9 cellular contexts compared by ENCODE assay signal in genomic region chr6:42774201-42774600, GRCh38. TPM values are rescaled to one million over a fixed set of nuclear protein-coding genes. Genes with fewer than 3 reads are reported as not detected.
A peak's percentile ranks its signal among the peaks of the same experiment; 100 is the strongest.
DNase-seq lines count a peak whose midpoint lies in the region; ATAC-seq and TF ChIP-seq lines count a peak whose summit lies in the region.
"Had no signal": no experiment of that assay in that cellular context is flagged by ENCODE, and none has a peak within 500 bp of the region (broad histone marks: within the 10 kb centered on the region; RNA-seq: fewer than 3 reads in every experiment).

No MANE protein-coding gene starts in this region.

- no peak for TF ChIP-seq CTCF in HCT116 (IDR thresholded peaks at IDR 0.05 in 2 of 3, conservative IDR thresholded peaks at IDR 0.05 in 1 of 3; ENCODE audit: borderline replicate concordance in 1 of 3, insufficient read depth in 1 of 3, low read depth in 2 of 3, low read length in 2 of 3)

- BruUV-seq in HCT116 (replicated peaks; lab: Mats Ljungman, UMichigan) = no TSS peak

- H3K4me3 Mint-ChIP-seq in stimulated activated effector memory CD8-positive, alpha-beta T cell treated with anti-CD3 and anti-CD28 coated beads, Interleukin-12 subunit alpha, Interleukin-12 subunit beta, amount 100 ng/mL, for 72 hours = peak overlapping the region; percentile 76

- RAD21 ChIA-PET in HCT116 (lab: Charles Lee; ENCODE audit: low non-redundant PET in 1 of 2, low total read pairs in 2 of 2, uncharacterized antibody in 2 of 2, unreplicated experiment in 2 of 2) = no interaction called here

- CTCF ChIA-PET in HCT116 (lab: Charles Lee) (no interaction called here), HEK293T (lab: Yijun Ruan, JAX) (no interaction called here)

- H3K9me3 ChIP-seq in HCT116 (ENCODE audit: control insufficient read depth in 1 of 2, insufficient read depth in 1 of 2, low read depth in 1 of 2, low read length in 2 of 2) = no peaks in the 10 kb centered on the region
- H3K9me3 ChIP-seq in effector memory CD4-positive, alpha-beta T cell (ENCODE audit: control insufficient read depth, low read length) = no peaks in the 10 kb centered on the region

- no peaks in the 10 kb centered on the region for H3K9me3 Mint-ChIP-seq in stimulated activated effector memory CD8-positive, alpha-beta T cell treated with anti-CD3 and anti-CD28 coated beads, Interleukin-12 subunit alpha, Interleukin-12 subunit beta, amount 100 ng/mL, for 72 hours

- no peaks in the 10 kb centered on the region for H3K36me3 ChIP-seq in HCT116 (ENCODE audit: control insufficient read depth in 1 of 2, insufficient read depth in 2 of 2, low read length in 2 of 2)
- no peaks in the 10 kb centered on the region for H3K36me3 ChIP-seq in effector memory CD4-positive, alpha-beta T cell (ENCODE audit: control insufficient read depth, insufficient read depth, low read length)

- no peak for TF ChIP-seq POLR2A in HCT116 (IDR thresholded peaks at IDR 0.05; ENCODE audit: borderline replicate concordance, extremely low read depth, insufficient read depth, insufficient read length)

- ATAC-seq in HCT116 (no peak), HG03432 (IDR thresholded peaks at IDR 0.05; ENCODE audit: unreplicated experiment) (no peak)
- peak; percentile 22 for ATAC-seq in stimulated activated effector memory CD8-positive, alpha-beta T cell treated with anti-CD3 and anti-CD28 coated beads, Interleukin-12 subunit alpha, Interleukin-12 subunit beta, amount 100 ng/mL, for 72 hours

- peaks cover 13 to 40% of the 10 kb centered on the region in 2 experiments for H3K4me1 ChIP-seq in HCT116 (ENCODE audit: control insufficient read depth in 1 of 2, insufficient read depth in 2 of 2, low read length in 2 of 2)
- peaks cover 73% of the 10 kb centered on the region for H3K4me1 ChIP-seq in effector memory CD4-positive, alpha-beta T cell (ENCODE audit: control insufficient read depth, insufficient read depth, low read length, poor library complexity, severe bottlenecking)

- H3K9me2 ChIP-seq in HCT116 (ENCODE audit: insufficient read depth) = no peaks in the 10 kb centered on the region

- H3K4me1 Mint-ChIP-seq in stimulated activated effector memory CD8-positive, alpha-beta T cell treated with anti-CD3 and anti-CD28 coated beads, Interleukin-12 subunit alpha, Interleukin-12 subunit beta, amount 100 ng/mL, for 72 hours = peaks cover 65% of the 10 kb centered on the region

- H3K79me2 ChIP-seq in HCT116 (ENCODE audit: insufficient read depth, low read length) = no peaks in the 10 kb centered on the region

- no peaks in the 10 kb centered on the region for H3K27me3 ChIP-seq in HCT116 (ENCODE audit: insufficient read depth, low read length)
- no peaks in the 10 kb centered on the region for H3K27me3 ChIP-seq in effector memory CD4-positive, alpha-beta T cell (replicated peaks; ENCODE audit: control insufficient read depth, insufficient read depth, low read length, poor library complexity, severe bottlenecking)

- DNase-seq in HCT116 (ENCODE audit: low read depth, low spot score) (no peak), NCI-H226 (no peak), UCSD-AML1 (lab: John Stamatoyannopoulos, UW; ENCODE audit: unreplicated experiment) (no peak), HEK293T (ENCODE audit: extremely low spot score) (no peak)
- peak; percentile 38 for DNase-seq in activated CD4-positive, CD25-positive, alpha-beta regulatory T cell treated with anti-CD3 and anti-CD28 coated beads, Interleukin-2, amount 50 U/mL, for 72 hours
- DNase-seq in effector memory CD4-positive, alpha-beta T cell = peak in 1 of 3 donors; percentile 15
- DNase-seq in stimulated activated effector memory CD8-positive, alpha-beta T cell treated with anti-CD3 and anti-CD28 coated beads, Interleukin-12 subunit alpha, Interleukin-12 subunit beta, amount 100 ng/mL, for 72 hours (ENCODE audit: low spot score in 2 of 2) = no peak
- DNase-seq: NCI-H146 had no signal

- H2AFZ ChIP-seq in HCT116 (ENCODE audit: low read depth, low read length, poor library complexity, severe bottlenecking) = no peak overlapping the region

- POLR2A ChIA-PET in HCT116 (lab: Charles Lee) (interaction anchor here (1.3 kb wide), 1 partner anchor 7 kb away, joined by 3 read pairs; the partner anchor contains the start of gene BICRAL), HEK293T (lab: Yijun Ruan, JAX) (interaction anchor here (1.5 kb wide), 1 partner anchor 7 kb away, joined by 7 read pairs; the partner anchor contains the start of gene BICRAL)

- peak overlapping the region; percentile 17; the same call in 1 of the 2 replicates for H3K4me2 ChIP-seq in HCT116 (ENCODE audit: low read length)

- H3K27ac ChIP-seq in HCT116 (ENCODE audit: low read depth, low read length) = no peak overlapping the region
- H3K27ac ChIP-seq in effector memory CD4-positive, alpha-beta T cell (ENCODE audit: insufficient read depth, low read length, poor library complexity, severe bottlenecking) = peak overlapping the region; percentile 86

- no peak overlapping the region for H3K4me3 ChIP-seq in HCT116 (replicated peaks in 1 of 2; ENCODE audit: low read depth in 1 of 2, low read length in 2 of 2)
- peak overlapping the region; percentile 5 for H3K4me3 ChIP-seq in effector memory CD4-positive, alpha-beta T cell (ENCODE audit: insufficient read depth, low read depth, low read length, poor library complexity, severe bottlenecking)

- peak overlapping the region; percentile 97 for H3K27ac Mint-ChIP-seq in stimulated activated effector memory CD8-positive, alpha-beta T cell treated with anti-CD3 and anti-CD28 coated beads, Interleukin-12 subunit alpha, Interleukin-12 subunit beta, amount 100 ng/mL, for 72 hours

- H3K9ac ChIP-seq in HCT116 (ENCODE audit: low read length) = no peak overlapping the region

- TF ChIP-seq RAD21 in HCT116 (IDR thresholded peaks at IDR 0.05; ENCODE audit: low read depth) = no peak

- H4K20me1 ChIP-seq in HCT116 (ENCODE audit: insufficient read depth) = no peaks in the 10 kb centered on the region

- intact Hi-C loops in HCT116 (cut with micrococcal nuclease) = no loop called here

- peaks cover 18% of the 10 kb centered on the region for H3K36me3 Mint-ChIP-seq in stimulated activated effector memory CD8-positive, alpha-beta T cell treated with anti-CD3 and anti-CD28 coated beads, Interleukin-12 subunit alpha, Interleukin-12 subunit beta, amount 100 ng/mL, for 72 hours

TF ChIP-seq in HCT116, 20 proteins besides CTCF, POLR2A, EP300 and RAD21 (continues in another document):
- TF ChIP-seq SIN3A (IDR thresholded peaks at IDR 0.05; ENCODE audit: low read depth) (no peak), FOSL1 (IDR thresholded peaks at IDR 0.05; ENCODE audit: low read depth) (no peak), YY1 (IDR thresholded peaks at IDR 0.05; ENCODE audit: extremely low read depth, insufficient replicate concordance, low read depth, low read length) (no peak), ZFX (IDR thresholded peaks at IDR 0.05) (no peak), TCF7L2 (IDR thresholded peaks at IDR 0.05; ENCODE audit: borderline replicate concordance, extremely low read depth, insufficient read depth, insufficient read length) (no peak)

TF ChIP-seq in HEK293T, 16 proteins besides CTCF, POLR2A, EP300 and RAD21:
- TF ChIP-seq NFRKB (IDR thresholded peaks at IDR 0.05) (no peak), FOXM1 (IDR thresholded peaks at IDR 0.05; ENCODE audit: borderline replicate concordance) (no peak), SUZ12 (IDR thresholded peaks at IDR 0.05) (no peak), ELF4 (IDR thresholded peaks at IDR 0.05) (no peak), PKNOX1 (IDR thresholded peaks at IDR 0.05) (no peak), FOXA1 (IDR thresholded peaks at IDR 0.05) (no peak)

RNA-seq across cellular contexts. Expression of gene BICRAL, which starts 7.7 kb away (rescaled TPM):
- total RNA-seq in HCT116 (2021; ENCODE audit: unreplicated experiment) = 14.9 TPM
- polyA plus RNA-seq in HCT116 (2012) = 5.3 and 6.9 TPM in 2 replicates

RNA-seq across cellular contexts. Expression of gene TBCC, which starts 28.3 kb away (rescaled TPM):
- total RNA-seq in HCT116 (2021; ENCODE audit: unreplicated experiment) = 17.1 TPM
- 15.7 and 17.7 TPM in 2 replicates for polyA plus RNA-seq in HCT116 (2012)

RNA-seq across cellular contexts. Expression of gene PRPH2, which starts 51.8 kb away (rescaled TPM):
- total RNA-seq in HCT116 (2021; ENCODE audit: unreplicated experiment) = not detected
- not detected in 2 replicates for polyA plus RNA-seq in HCT116 (2012)
